In the genomic region with DNA sequence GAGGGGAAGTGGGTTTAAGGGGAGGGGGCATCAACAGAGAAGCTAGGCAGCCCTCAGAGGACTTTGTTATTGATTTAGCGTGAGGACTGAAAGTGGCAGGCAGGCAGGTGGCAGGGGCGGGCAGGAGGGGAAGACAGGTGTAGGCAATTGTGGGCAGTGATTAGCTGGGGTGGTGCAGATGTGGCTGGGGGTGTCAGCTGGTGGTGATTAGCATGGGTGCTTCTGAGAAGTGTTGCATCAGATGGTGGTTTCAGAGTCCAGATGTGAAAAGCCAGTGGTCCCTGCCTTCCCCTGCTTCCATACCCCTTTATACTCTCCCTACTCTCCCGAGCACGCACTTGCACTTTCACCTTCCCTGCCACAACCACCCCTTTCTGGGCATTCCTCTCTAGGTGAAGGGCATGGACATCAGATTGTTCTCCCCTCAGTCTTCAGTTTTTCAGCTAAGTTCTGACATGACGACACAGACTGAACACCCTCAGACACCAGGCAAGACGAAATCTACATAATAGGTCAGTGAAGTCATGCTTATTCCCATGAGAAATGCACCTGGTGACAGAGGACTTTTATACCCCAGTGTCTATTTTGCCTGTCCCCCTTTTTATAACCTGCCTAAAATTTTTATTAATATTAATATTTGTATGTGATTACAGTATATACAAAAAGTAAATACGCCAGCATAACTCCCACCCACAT, we compare ENCODE assay signal across 13 cellular contexts.
DNase-seq lines count a peak whose midpoint lies in the region; ATAC-seq and TF ChIP-seq lines count a peak whose summit lies in the region.
"Had no signal": no experiment of that assay in that cellular context is flagged by ENCODE, and none has a peak within 500 bp of the region (broad histone marks: within the 10 kb centered on the region; RNA-seq: fewer than 3 reads in every experiment).

No MANE protein-coding gene starts in this region.

- TF ChIP-seq CTCF in Caco-2 (IDR thresholded peaks at IDR 0.05; ENCODE audit: insufficient read depth in 1 of 2, low read depth in 1 of 2, low read length in 1 of 2, severe bottlenecking in 1 of 2, unreplicated experiment in 1 of 2), result no peak

- H3K9me3 ChIP-seq in Caco-2, result no peaks in the 10 kb centered on the region
- H3K9me3 ChIP-seq: right atrium auricular region had no signal

- CTCF ChIA-PET in Caco-2 (lab: Charles Lee), result no interaction called here

- H3K4me3 Mint-ChIP-seq in stimulated activated memory B cell treated with anti-CD40 and anti-IgM and Interleukin-4, amounts not matched to agents 10 μg/mL and 1 μg/mL and 100 μg/mL, for 72 hours, result no peak overlapping the region
- no peak overlapping the region for H3K4me3 Mint-ChIP-seq in Caco-2 (ENCODE audit: unreplicated experiment)
- H3K4me3 Mint-ChIP-seq: activated T-cell treated with anti-CD3 and anti-CD28 coated beads, Interleukin-2, amount 50 U/mL, for 4 hours had no signal

- no peak overlapping the region for H3K4me3 ChIP-seq in Caco-2 (ENCODE audit: low read depth, low read length)
- H3K4me3 ChIP-seq: right atrium auricular region had no signal

- ATAC-seq in HG03460 (IDR thresholded peaks at IDR 0.05; ENCODE audit: unreplicated experiment), result peak; percentile 65
- ATAC-seq in stimulated activated memory B cell treated with anti-CD40 and anti-IgM and Interleukin-4, amounts not matched to agents 10 μg/mL and 1 μg/mL and 100 μg/mL, for 72 hours, result peak; percentile 70
- ATAC-seq: activated T-cell treated with anti-CD3 and anti-CD28 coated beads, Interleukin-2, amount 50 U/mL, for 4 hours; Panc1 had no signal

- no peaks in the 10 kb centered on the region for H3K4me1 ChIP-seq in Caco-2
- H3K4me1 ChIP-seq: right atrium auricular region had no signal

- intact Hi-C loops in Caco-2 (cut with micrococcal nuclease; ENCODE audit: unreplicated experiment), result no loop called here

- no peaks in the 10 kb centered on the region for H3K36me3 ChIP-seq in Caco-2 (ENCODE audit: control insufficient read depth, insufficient read depth, low read length)
- H3K36me3 ChIP-seq: brain microvascular endothelial cell, right atrium auricular region had no signal

- H3K27ac Mint-ChIP-seq in stimulated activated memory B cell treated with anti-CD40 and anti-IgM and Interleukin-4, amounts not matched to agents 10 μg/mL and 1 μg/mL and 100 μg/mL, for 72 hours, result peak overlapping the region; percentile 33
- no peak overlapping the region for H3K27ac Mint-ChIP-seq in Caco-2 (ENCODE audit: unreplicated experiment)

- peaks cover 4% of the 10 kb centered on the region; the same call in 1 of the 2 replicates for H3K27me3 ChIP-seq in Caco-2 (replicated peaks; ENCODE audit: control insufficient read depth, insufficient read depth, low read length)
- H3K27me3 ChIP-seq: brain microvascular endothelial cell, right atrium auricular region had no signal

- no TSS peak for BruUV-seq in Caco-2 (replicated peaks; lab: Mats Ljungman, UMichigan)

- H3K27me3 Mint-ChIP-seq in stimulated activated memory B cell treated with anti-CD40 and anti-IgM and Interleukin-4, amounts not matched to agents 10 μg/mL and 1 μg/mL and 100 μg/mL, for 72 hours, result no peaks in the 10 kb centered on the region
- H3K27me3 Mint-ChIP-seq in Caco-2 (ENCODE audit: insufficient read depth, unreplicated experiment), result peaks cover 23% of the 10 kb centered on the region

- no peaks in the 10 kb centered on the region for H3K36me3 Mint-ChIP-seq in stimulated activated memory B cell treated with anti-CD40 and anti-IgM and Interleukin-4, amounts not matched to agents 10 μg/mL and 1 μg/mL and 100 μg/mL, for 72 hours
- H3K36me3 Mint-ChIP-seq in Caco-2 (ENCODE audit: insufficient read depth, unreplicated experiment), result no peaks in the 10 kb centered on the region

- POLR2A ChIA-PET in Caco-2 (lab: Charles Lee), result no interaction called here

- H3K4me1 Mint-ChIP-seq in stimulated activated memory B cell treated with anti-CD40 and anti-IgM and Interleukin-4, amounts not matched to agents 10 μg/mL and 1 μg/mL and 100 μg/mL, for 72 hours, result peaks cover 8% of the 10 kb centered on the region
- H3K4me1 Mint-ChIP-seq in Caco-2 (ENCODE audit: low read depth, unreplicated experiment), result no peaks in the 10 kb centered on the region

- peaks cover 3% of the 10 kb centered on the region for H3K9me3 Mint-ChIP-seq in stimulated activated memory B cell treated with anti-CD40 and anti-IgM and Interleukin-4, amounts not matched to agents 10 μg/mL and 1 μg/mL and 100 μg/mL, for 72 hours
- no peaks in the 10 kb centered on the region for H3K9me3 Mint-ChIP-seq in Caco-2 (ENCODE audit: unreplicated experiment)
- H3K9me3 Mint-ChIP-seq: activated T-cell treated with anti-CD3 and anti-CD28 coated beads, Interleukin-2, amount 50 U/mL, for 4 hours had no signal

- DNase-seq in NCI-H1694 treated with DMSO at 0.1 percent for 48 hours (lab: John Stamatoyannopoulos, UW), result peak; percentile 17
- DNase-seq in NCI-H1694 (lab: John Stamatoyannopoulos, UW), result no peak
- DNase-seq in NCI-H510A (lab: John Stamatoyannopoulos, UW), result peak; percentile 92
- no peak for DNase-seq in Caco-2
- no peak for DNase-seq in GOT3 (lab: John Stamatoyannopoulos, UW)
- DNase-seq in OCI-M2 (lab: John Stamatoyannopoulos, UW; ENCODE audit: unreplicated experiment), result no peak
- DNase-seq: 8988T; activated T-cell treated with anti-CD3 and anti-CD28 coated beads, Interleukin-2, amount 50 U/mL, for 4 hours; brain microvascular endothelial cell had no signal

Comparison
In these comparisons a context has a peak if more than half of its experiments do, and no peak if none do; other contexts are left out.
1. DNase-seq: peak in NCI-H1694 treated with DMSO at 0.1 percent for 48 hours (single experiment) and NCI-H510A (single experiment); none in NCI-H1694 (single experiment), Caco-2 (0 of 2), GOT3 (single experiment) and OCI-M2 (single experiment).